26 cellular contexts compared by ENCODE assay signal in genomic region chr15:63444607-63445006, GRCh38.
"Had no signal": no experiment of that assay in that cellular context is flagged by ENCODE, and none has a peak within 500 bp of the region (broad histone marks: within the 10 kb centered on the region; RNA-seq: fewer than 3 reads in every experiment).

No MANE protein-coding gene starts in this region.

- H3K27me3 ChIP-seq: breast epithelium, MG63 had no signal

- H3K4me3 Mint-ChIP-seq: activated CD4-positive, alpha-beta memory T cell treated with anti-CD3 and anti-CD28 coated beads, Interleukin-2, amount 10 ng/mL, durations not matched to agents 7 days and 5 days; activated CD4-positive, alpha-beta T cell treated with anti-CD3 and anti-CD28 coated beads, Interleukin-2, amount 10 ng/mL, durations not matched to agents 7 days and 5 days; activated naive CD4-positive, alpha-beta T cell treated with anti-CD3 and anti-CD28 coated beads, Interleukin-2, amount 50 U/mL, for 24 hours; T-cell had no signal

- DNase-seq: activated CD4-positive, alpha-beta memory T cell treated with anti-CD3 and anti-CD28 coated beads, Interleukin-2, amount 10 ng/mL, durations not matched to agents 7 days and 5 days; activated CD4-positive, alpha-beta T cell treated with anti-CD3 and anti-CD28 coated beads, Interleukin-2, amount 10 ng/mL, durations not matched to agents 7 days and 5 days; activated CD4-positive, CD25-positive, alpha-beta regulatory T cell; activated CD8-positive, alpha-beta memory T cell treated with anti-CD3 and anti-CD28 coated beads, Interleukin-2, amount 50 U/mL, for 4 hours; activated naive CD4-positive, alpha-beta T cell; activated T-cell treated with anti-CD3 and anti-CD28 coated beads, Interleukin-2, amount 50 U/mL, for 1 hour; aorta; caudate nucleus; MG63; MV-4-11; NCI-H146; NCI-H1930; NCI-H2171; NCI-H2227 treated with DMSO at 0.1 percent for 48 hours; NCI-H446 treated with DMSO at 0.1 percent for 48 hours; NCI-H524 treated with DMSO at 0.1 percent for 48 hours; NCI-H774; OCI-M1; RPMI8226; T-cell had no signal

- H3K27ac Mint-ChIP-seq: activated CD4-positive, alpha-beta memory T cell treated with anti-CD3 and anti-CD28 coated beads, Interleukin-2, amount 10 ng/mL, durations not matched to agents 7 days and 5 days; activated CD4-positive, alpha-beta T cell treated with anti-CD3 and anti-CD28 coated beads, Interleukin-2, amount 10 ng/mL, durations not matched to agents 7 days and 5 days; activated naive CD4-positive, alpha-beta T cell treated with anti-CD3 and anti-CD28 coated beads, Interleukin-2, amount 50 U/mL, for 24 hours had no signal

- H3K27me3 Mint-ChIP-seq: activated CD4-positive, alpha-beta memory T cell treated with anti-CD3 and anti-CD28 coated beads, Interleukin-2, amount 10 ng/mL, durations not matched to agents 7 days and 5 days; activated naive CD4-positive, alpha-beta T cell treated with anti-CD3 and anti-CD28 coated beads, Interleukin-2, amount 50 U/mL, for 24 hours; T-cell had no signal

- H3K9me3 Mint-ChIP-seq: activated CD4-positive, alpha-beta memory T cell treated with anti-CD3 and anti-CD28 coated beads, Interleukin-2, amount 10 ng/mL, durations not matched to agents 7 days and 5 days; activated CD4-positive, alpha-beta T cell treated with anti-CD3 and anti-CD28 coated beads, Interleukin-2, amount 10 ng/mL, durations not matched to agents 7 days and 5 days; activated naive CD4-positive, alpha-beta T cell treated with anti-CD3 and anti-CD28 coated beads, Interleukin-2, amount 50 U/mL, for 24 hours; T-cell had no signal

- H3K27ac ChIP-seq: breast epithelium, SK-N-MC, VCaP had no signal

- H3K36me3 Mint-ChIP-seq: activated naive CD4-positive, alpha-beta T cell treated with anti-CD3 and anti-CD28 coated beads, Interleukin-2, amount 50 U/mL, for 24 hours; T-cell had no signal

- H3K36me3 ChIP-seq: breast epithelium, MG63 had no signal

- H3K4me3 ChIP-seq: breast epithelium, MG63, SK-N-MC had no signal

- H3K4me1 ChIP-seq: breast epithelium had no signal

- H3K9me3 ChIP-seq: breast epithelium, MG63 had no signal

- ATAC-seq: Panc1, Right ventricle myocardium inferior, T-cell had no signal
